ENCODE assay signal across 8 cellular contexts in the genomic region with DNA sequence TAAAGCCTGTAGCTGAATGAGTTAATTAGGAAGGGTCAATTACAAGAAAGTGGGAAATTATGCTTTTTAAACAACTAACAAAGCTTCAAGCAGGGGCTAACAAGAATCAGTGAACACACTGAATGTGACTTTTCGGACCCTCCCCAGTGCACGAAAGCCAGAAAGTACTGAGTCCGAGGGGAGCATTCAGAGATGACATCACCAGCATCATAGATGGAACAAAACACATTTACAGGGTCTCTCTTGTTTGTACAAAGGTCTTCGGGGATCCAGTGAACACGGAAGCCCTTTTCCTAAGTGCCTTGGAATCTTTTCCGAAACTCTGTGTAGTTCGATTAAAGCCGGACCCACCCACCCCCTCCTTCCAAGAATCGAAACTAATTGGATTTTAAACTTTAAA. TPM values are rescaled to one million over a fixed set of nuclear protein-coding genes. Genes with fewer than 3 reads are reported as not detected.
DNase-seq lines count a peak whose midpoint lies in the region; ATAC-seq and TF ChIP-seq lines count a peak whose summit lies in the region.

No MANE protein-coding gene starts in this region.

- peak overlapping the region; percentile 99 for H3K4me3 ChIP-seq in CD8-positive, alpha-beta T cell (ENCODE audit: low read depth, low read length)
- H3K4me3 ChIP-seq in IMR-90 (ENCODE audit: insufficient read depth, low read depth, low read length): peak overlapping the region; percentile 82
- peak overlapping the region; percentile 98 for H3K4me3 ChIP-seq in brain microvascular endothelial cell (ENCODE audit: low read depth, low read length)
- H3K4me3 ChIP-seq in aorta (ENCODE audit: low read length in 2 of 2): peak overlapping the region; percentile 71 to 81

- H3K4ac ChIP-seq in IMR-90 (ENCODE audit: low read depth, low read length): peak overlapping the region; percentile 97

- H2BK5ac ChIP-seq in IMR-90 (ENCODE audit: low read depth, low read length, poor library complexity, severe bottlenecking): peak overlapping the region; percentile 93

- peaks cover 41% of the 10 kb centered on the region for H3K4me1 Mint-ChIP-seq in CD8-positive, alpha-beta T cell (ENCODE audit: low read depth)

- no peak for DNase-seq in CD8-positive, alpha-beta T cell
- DNase-seq in IMR-90 (no peak), brain microvascular endothelial cell (no peak), lung microvascular endothelial cell (ENCODE audit: low read depth in 2 of 2) (peak; percentile 47 to 70), aorta (no peak), inferior parietal cortex (ENCODE audit: extremely low spot score) (no peak), posterior cingulate gyrus (no peak), HuH-7.5 (ENCODE audit: low spot score) (no peak)

- peak overlapping the region; percentile 97 for H3K14ac ChIP-seq in IMR-90 (replicated peaks; ENCODE audit: low read depth, low read length)

- no peak for TF ChIP-seq RAD21 in IMR-90 (IDR thresholded peaks at IDR 0.05; ENCODE audit: low read length)

- H2AFZ ChIP-seq in IMR-90 (replicated peaks; ENCODE audit: low read length, poor library complexity): peak overlapping the region; percentile 37

- peak overlapping the region; percentile 90 for H3K4me2 ChIP-seq in IMR-90 (ENCODE audit: low read depth, low read length)

- peaks cover 33% of the 10 kb centered on the region for H3K36me3 Mint-ChIP-seq in CD8-positive, alpha-beta T cell

- no peak for ATAC-seq in CD8-positive, alpha-beta T cell
- no peak for ATAC-seq in IMR-90 (ENCODE audit: low read depth)
- ATAC-seq in aorta (ENCODE audit: low FRiP score): no peak

- peak overlapping the region; percentile 91; the same call in 1 of the 2 replicates for H4K91ac ChIP-seq in IMR-90 (ENCODE audit: insufficient read depth, low read depth, low read length)

- intact Hi-C loops in CD8-positive, alpha-beta T cell (cut with DNase I, micrococcal nuclease): loop anchor here (2.0 to 10.0 kb wide), 5 partner anchors 48 to 892 kb away; a partner anchor contains a TSS
- intact Hi-C loops in IMR-90 (cut with micrococcal nuclease): loop anchor here (5.0 to 10.0 kb wide), 2 partner anchors 49 to 538 kb away; a partner anchor contains a TSS
- intact Hi-C loops in aorta (cut with DNase I): loop anchor here (2.0 to 10.0 kb wide), 2 partner anchors 538 to 544 kb away; a partner anchor contains a TSS
- intact Hi-C loops in posterior cingulate gyrus (cut with DNase I): loop anchor here (2.0 to 5.0 kb wide), 4 partner anchors 39 to 534 kb away; no protein-coding TSS in a partner anchor

- H3K4me1 ChIP-seq in CD8-positive, alpha-beta T cell (ENCODE audit: insufficient read depth, low read length): peaks cover 29% of the 10 kb centered on the region
- H3K4me1 ChIP-seq in IMR-90 (ENCODE audit: control insufficient read depth, insufficient read depth, low read length): no peaks in the 10 kb centered on the region; the same call in 1 of the 2 replicates
- no peaks in the 10 kb centered on the region for H3K4me1 ChIP-seq in aorta (ENCODE audit: control insufficient read depth in 1 of 2, insufficient read depth in 2 of 2, low read length in 2 of 2)

- 20% methylated on average over 1 of the region's 9 CpGs; no CpG with 5 or more reads in 1 of the 2 experiments for WGBS in IMR-90 (ENCODE audit: extremely low coverage in 2 of 2, insufficient read length in 1 of 2), 2 experiments
- WGBS in aorta, 2 donors: 1% methylated on average over 9 of the region's 9 CpGs

- no peaks in the 10 kb centered on the region for H4K20me1 ChIP-seq in IMR-90 (ENCODE audit: insufficient read depth, low read length)

- peak overlapping the region; percentile 98 for H3K9ac ChIP-seq in IMR-90 (ENCODE audit: low read depth, low read length)

- in situ Hi-C loops in IMR-90 (cut with MboI; ENCODE audit: low sequenced_read_pairs): no loop called here
- in situ Hi-C loops in brain microvascular endothelial cell (cut with HindIII; ENCODE audit: low pct_ligation_motif_present, low sequenced_read_pairs): no loop called here

- no peaks in the 10 kb centered on the region for H3K9me3 ChIP-seq in CD8-positive, alpha-beta T cell (ENCODE audit: low read length)
- H3K9me3 ChIP-seq in IMR-90 (ENCODE audit: control insufficient read depth, insufficient read depth, low read length) (no peaks in the 10 kb centered on the region), aorta (ENCODE audit: control insufficient read depth, low read length) (no peaks in the 10 kb centered on the region)

- no peaks in the 10 kb centered on the region for H3K27me3 Mint-ChIP-seq in CD8-positive, alpha-beta T cell (ENCODE audit: low read depth)

- H3K23ac ChIP-seq in IMR-90 (ENCODE audit: low read depth, low read length): peak overlapping the region; percentile 99

- H3K27ac Mint-ChIP-seq in CD8-positive, alpha-beta T cell: peak overlapping the region; percentile 98

- H2BK15ac ChIP-seq in IMR-90 (ENCODE audit: low read depth, low read length): no peak overlapping the region

- no peak for TF ChIP-seq POLR2A in IMR-90 (IDR thresholded peaks at IDR 0.05; ENCODE audit: low read depth, low read length)

- H3K9me3 Mint-ChIP-seq in CD8-positive, alpha-beta T cell: no peaks in the 10 kb centered on the region

- BruUV-seq in IMR-90 (replicated peaks; lab: Mats Ljungman, UMichigan): TSS peak; percentile 56

- H4K8ac ChIP-seq in IMR-90 (ENCODE audit: low read depth in 2 of 2, low read length in 2 of 2): peak overlapping the region; percentile 93 to 95; a peak in 3 of 4 replicates

- H2AK9ac ChIP-seq in IMR-90 (replicated peaks; ENCODE audit: low read depth, low read length, poor library complexity): peak overlapping the region; percentile 55

- POLR2A ChIA-PET in CD8-positive, alpha-beta T cell (lab: Charles Lee): interaction anchor here (1.7 kb wide), 1 partner anchor 545 kb away, joined by 9 read pairs; a partner anchor contains a TSS
- POLR2A ChIA-PET in IMR-90 (lab: Charles Lee; ENCODE audit: unreplicated experiment): no interaction called here

- dilution Hi-C loops in IMR-90 (cut with HindIII; ENCODE audit: low sequenced_read_pairs, unreplicated experiment): no loop called here

- no peak overlapping the region for H4K5ac ChIP-seq in IMR-90 (ENCODE audit: low read depth, low read length)

- H2BK20ac ChIP-seq in IMR-90 (ENCODE audit: low read depth, low read length): no peak overlapping the region

- CTCF ChIA-PET in CD8-positive, alpha-beta T cell (lab: Charles Lee): interaction anchor here (0.9 kb wide), 1 partner anchor 10 kb away, joined by 3 read pairs; no protein-coding TSS in a partner anchor
- CTCF ChIA-PET in IMR-90 (lab: Yijun Ruan, JAX): no interaction called here

- TF ChIP-seq CTCF in CD8-positive, alpha-beta T cell (IDR thresholded peaks at IDR 0.05): no peak
- TF ChIP-seq CTCF in IMR-90 (conservative IDR thresholded peaks at IDR 0.05; ENCODE audit: low read depth, low read length): no peak
- no peak for TF ChIP-seq CTCF in brain microvascular endothelial cell (IDR thresholded peaks at IDR 0.05; ENCODE audit: low read depth, low read length, missing control alignments)

- peak overlapping the region; percentile 95 for H3K27ac ChIP-seq in CD8-positive, alpha-beta T cell (ENCODE audit: low read depth, low read length)
- H3K27ac ChIP-seq in IMR-90 (ENCODE audit: insufficient read depth, low read length) (peak overlapping the region; percentile 97), brain microvascular endothelial cell (peak overlapping the region; percentile 88), aorta (ENCODE audit: low read depth in 1 of 2, low read length in 2 of 2) (no peak overlapping the region)

- H3K27me3 ChIP-seq in CD8-positive, alpha-beta T cell (ENCODE audit: insufficient read depth, low read length): no peaks in the 10 kb centered on the region
- H3K27me3 ChIP-seq in IMR-90 (ENCODE audit: control insufficient read depth, insufficient read depth, low read length): no peaks in the 10 kb centered on the region
- no peaks in the 10 kb centered on the region for H3K27me3 ChIP-seq in brain microvascular endothelial cell (replicated peaks)
- H3K27me3 ChIP-seq in aorta (ENCODE audit: control insufficient read depth in 1 of 2, insufficient read depth in 2 of 2, low read length in 1 of 2): no peaks in the 10 kb centered on the region

- H3K79me1 ChIP-seq in IMR-90 (ENCODE audit: low read depth in 1 of 2, low read length in 2 of 2): peaks cover 0 to 23% of the 10 kb centered on the region in 2 experiments; a peak in 2 of 4 replicates

- peaks cover 10% of the 10 kb centered on the region for H3K36me3 ChIP-seq in CD8-positive, alpha-beta T cell (ENCODE audit: insufficient read depth, low read length)
- H3K36me3 ChIP-seq in IMR-90 (ENCODE audit: control insufficient read depth, insufficient read depth, low read length): 0 out of 2 replicates have a peak, but pooled peaks cover 5% of the 10 kb centered on the region
- peaks cover 15% of the 10 kb centered on the region for H3K36me3 ChIP-seq in brain microvascular endothelial cell (replicated peaks)
- H3K36me3 ChIP-seq in aorta (ENCODE audit: control insufficient read depth in 1 of 2, insufficient read depth in 2 of 2, low read length in 1 of 2): no peaks in the 10 kb centered on the region

- H2BK120ac ChIP-seq in IMR-90 (ENCODE audit: low read depth, low read length): no peak overlapping the region

- no peak overlapping the region for H3K18ac ChIP-seq in IMR-90 (ENCODE audit: low read depth, low read length)

- H2AK5ac ChIP-seq in IMR-90 (ENCODE audit: low read depth, low read length): peak overlapping the region; percentile 1; the same call in 1 of the 2 replicates

- H3K9me1 ChIP-seq in IMR-90 (ENCODE audit: insufficient read depth, low read length): no peaks in the 10 kb centered on the region

- H3K4me3 Mint-ChIP-seq in CD8-positive, alpha-beta T cell: peak overlapping the region; percentile 99

- H3K56ac ChIP-seq in IMR-90 (ENCODE audit: extremely low read depth, insufficient read depth, low read length): peak overlapping the region; percentile 94

TF ChIP-seq in IMR-90, 13 proteins besides CTCF, POLR2A, EP300 and RAD21 (continues in another document):
- no peak for TF ChIP-seq CHD1 (IDR thresholded peaks at IDR 0.05; ENCODE audit: low read depth, low read length)
- no peak for TF ChIP-seq RCOR1 (IDR thresholded peaks at IDR 0.05; ENCODE audit: insufficient replicate concordance, low read length)
- no peak for TF ChIP-seq NFE2L2 (IDR thresholded peaks at IDR 0.05; ENCODE audit: low read depth, low read length)
- TF ChIP-seq RFX5 (IDR thresholded peaks at IDR 0.05; ENCODE audit: low read depth, low read length): no peak
- no peak for TF ChIP-seq MAFK (IDR thresholded peaks at IDR 0.05; ENCODE audit: low read depth, low read length)
- no peak for TF ChIP-seq BHLHE40 (IDR thresholded peaks at IDR 0.05; ENCODE audit: low read depth, low read length)
- TF ChIP-seq SMC3 (IDR thresholded peaks at IDR 0.05; ENCODE audit: low read depth, low read length): no peak
- no peak for TF ChIP-seq MAZ (IDR thresholded peaks at IDR 0.05; ENCODE audit: borderline replicate concordance, low read depth, low read length)

RNA-seq across cellular contexts. Expression of a gene that starts 0.8 kb away (rescaled TPM):
- total RNA-seq in CD8-positive, alpha-beta T cell: 10 to 100 TPM; 71.8 to 80.4 TPM
- total RNA-seq in IMR-90 (2012; rRNA removed) (18.6 and 30.1 TPM in 2 replicates), lung microvascular endothelial cell (7.2 and 10.7 TPM in 2 replicates), aorta (10 to 100 TPM; 26.8 to 27.0 TPM)
- polyA plus RNA-seq in IMR-90 (2012; rRNA removed) (13.2 and 14.6 TPM in 2 replicates), aorta (1 to 10 TPM; 2.5 to 8.4 TPM)
- 4.5 and 8.5 TPM in 2 replicates for polyA plus RNA-seq in IMR-90 (2012; cell fraction: cytosol; rRNA removed)
- polyA plus RNA-seq in IMR-90 (2012; cell fraction: nucleus; rRNA removed; ENCODE audit: low replicate concordance): 14.8 and 21.2 TPM in 2 replicates

Comparison
In these comparisons a context has a peak if more than half of its experiments do, and no peak if none do; other contexts are left out.
1. DNase-seq: peak in lung microvascular endothelial cell (2 of 2); none in CD8-positive, alpha-beta T cell (0 of 7), IMR-90 (single experiment), brain microvascular endothelial cell (single experiment), aorta (0 of 2), inferior parietal cortex (single experiment), posterior cingulate gyrus (0 of 10) and HuH-7.5 (single experiment).
2. H3K27ac ChIP-seq: peak in CD8-positive, alpha-beta T cell (single experiment), IMR-90 (single experiment) and brain microvascular endothelial cell (single experiment); none in aorta (0 of 2).
3. Peak in every context shown above with its lines, with median percentiles within 50 percentile points of each other: H3K4me3 ChIP-seq.